ENCODE assay signal across 8 cellular contexts in the genomic region with DNA sequence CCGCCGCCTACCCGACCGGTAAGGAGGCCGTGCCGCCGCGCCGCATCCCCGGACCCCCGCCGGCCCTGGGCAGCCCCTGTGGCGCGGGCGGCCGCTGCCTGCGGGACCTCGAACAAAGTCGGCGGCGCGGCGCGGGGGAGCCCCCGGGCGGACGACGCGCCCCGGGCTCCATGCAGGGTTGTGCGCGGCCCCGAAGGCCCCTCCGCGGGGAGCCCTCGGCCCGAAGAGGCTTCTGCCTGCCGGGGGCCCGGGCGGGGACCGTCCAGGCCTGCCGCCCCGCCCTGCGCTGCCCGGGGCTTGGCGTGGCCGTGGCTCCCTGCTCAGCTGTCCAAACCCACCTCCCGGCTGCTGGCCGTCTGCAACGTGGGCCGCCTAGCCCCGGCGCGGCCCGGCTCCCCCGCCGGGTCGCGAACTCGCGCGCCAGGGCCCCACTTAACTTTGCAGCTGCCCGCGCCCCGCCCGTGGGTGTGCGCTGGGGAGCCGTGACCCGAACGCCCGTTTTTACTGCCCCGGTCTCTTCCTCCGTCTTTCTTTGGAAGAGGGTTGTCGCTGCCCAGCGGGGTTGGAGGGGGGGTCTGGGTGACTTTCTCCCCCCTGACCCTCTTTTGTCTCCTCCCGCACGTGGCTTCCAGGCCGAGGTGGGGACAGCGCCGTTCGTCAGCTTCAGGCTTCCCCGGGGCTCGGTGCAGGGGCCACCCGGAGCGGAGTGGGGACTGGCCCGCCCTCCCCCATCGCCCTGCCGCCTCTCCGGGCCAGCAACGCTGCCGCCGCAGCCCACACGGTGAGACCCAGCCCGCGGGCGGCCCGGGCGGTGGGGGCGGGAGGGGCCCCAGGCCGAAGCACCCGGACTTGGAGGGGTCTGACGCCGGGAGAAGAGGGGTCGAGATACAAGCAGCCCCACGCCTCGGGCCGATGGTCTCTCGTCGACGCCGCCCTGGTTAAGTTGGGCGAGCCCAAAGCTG. TPM values are rescaled to one million over a fixed set of nuclear protein-coding genes. Genes with fewer than 3 reads are reported as not detected.
DNase-seq lines count a peak whose midpoint lies in the region; TF ChIP-seq lines count a peak whose summit lies in the region.

No MANE protein-coding gene starts in this region.

- H3K36me3 ChIP-seq in GM23248 (ENCODE audit: low read depth) (no peaks in the 10 kb centered on the region), Loucy (ENCODE audit: insufficient read depth, low read length) (no peaks in the 10 kb centered on the region), osteoblast (ENCODE audit: insufficient read depth, low read length) (peaks cover 4% of the 10 kb centered on the region)

- in situ Hi-C loops in GM23248 (cut with MboI), result loop anchor here (10.0 kb wide), 1 partner anchor 285 kb away; no protein-coding TSS in a partner anchor

- H3K9me2 ChIP-seq in GM23248 (ENCODE audit: insufficient read depth) (no peaks in the 10 kb centered on the region), Loucy (replicated peaks; ENCODE audit: low read depth, low read length) (no peaks in the 10 kb centered on the region)

- WGBS in GM23248 (ENCODE audit: low coverage in 1 of 2, low lambda C conversion rate in 2 of 2, missing lambda C conversion rate in 2 of 2), 2 experiments, result 0 to 1% methylated on average over 36 to 62 of the region's 112 CpGs

- H3K4me3 ChIP-seq in GM12864 (ENCODE audit: low read depth, low read length) (peak overlapping the region; percentile 97), GM23248 (peak overlapping the region; percentile 88), Loucy (ENCODE audit: low read length, poor library complexity, severe bottlenecking) (peak overlapping the region; percentile 82), fibroblast of villous mesenchyme (ENCODE audit: low read depth, low read length) (peak overlapping the region; percentile 85), osteoblast (ENCODE audit: insufficient read depth, low read length) (peak overlapping the region; percentile 88)

- H3K4me2 ChIP-seq in GM23248 (ENCODE audit: unreplicated experiment) (peak overlapping the region; percentile 97), Loucy (ENCODE audit: low read depth, low read length, poor library complexity, severe bottlenecking) (peak overlapping the region; percentile 97), osteoblast (ENCODE audit: insufficient read depth, low read length) (peak overlapping the region; percentile 94)

- peaks cover 58% of the 10 kb centered on the region for H3K79me2 ChIP-seq in GM23248 (ENCODE audit: insufficient read depth)
- peaks cover 56% of the 10 kb centered on the region for H3K79me2 ChIP-seq in Loucy (ENCODE audit: insufficient read depth, low read length)
- H3K79me2 ChIP-seq in osteoblast (ENCODE audit: insufficient read depth, low read length), result peaks cover 58% of the 10 kb centered on the region

- peaks cover 3% of the 10 kb centered on the region for H3K27me3 Mint-ChIP-seq in activated T-helper 1 cell treated with anti-CD3 and anti-CD28 coated beads, Interleukin-12 subunit alpha, Interleukin-12 subunit beta, Interleukin-2, Interleukin-4 antibody, amounts not matched to agents 30 ng/mL and 10 ng/mL and 1 ng/mL, durations not matched to agents 14 hours and 24 hours and 36 hours (ENCODE audit: insufficient read depth)

- peak overlapping the region; percentile 83 for H2AFZ ChIP-seq in GM23248
- peak overlapping the region; percentile 73 for H2AFZ ChIP-seq in Loucy (ENCODE audit: low read length)
- peak overlapping the region; percentile 71 for H2AFZ ChIP-seq in osteoblast (ENCODE audit: low read length)

- H3K36me3 Mint-ChIP-seq in activated T-helper 1 cell treated with anti-CD3 and anti-CD28 coated beads, Interleukin-12 subunit alpha, Interleukin-12 subunit beta, Interleukin-2, Interleukin-4 antibody, amounts not matched to agents 30 ng/mL and 10 ng/mL and 1 ng/mL, durations not matched to agents 14 hours and 24 hours and 36 hours (ENCODE audit: low read depth), result peaks cover 23% of the 10 kb centered on the region

- no peak for DNase-seq in GM12864 (ENCODE audit: low read depth)
- peak; percentile 64 for DNase-seq in GM23248
- peak; percentile 22 for DNase-seq in activated T-helper 1 cell treated with anti-CD3 and anti-CD28 coated beads, Interleukin-12 subunit alpha, Interleukin-12 subunit beta, Interleukin-2, Interleukin-4 antibody, amounts not matched to agents 30 ng/mL and 10 ng/mL and 1 ng/mL, durations not matched to agents 14 hours and 24 hours and 36 hours (ENCODE audit: low spot score)
- peak; percentile 11 for DNase-seq in fibroblast of villous mesenchyme (ENCODE audit: low read depth)
- peak; percentile 90 for DNase-seq in osteoblast (ENCODE audit: insufficient read length, low spot score, missing footprints)
- no peak for DNase-seq in middle frontal gyrus (ENCODE audit: extremely low spot score, low spot score)
- no peak for DNase-seq in NCI-H1694 treated with DMSO at 0.1 percent for 48 hours (lab: John Stamatoyannopoulos, UW)

- peak overlapping the region; percentile 94 for H3K4me3 Mint-ChIP-seq in activated T-helper 1 cell treated with anti-CD3 and anti-CD28 coated beads, Interleukin-12 subunit alpha, Interleukin-12 subunit beta, Interleukin-2, Interleukin-4 antibody, amounts not matched to agents 30 ng/mL and 10 ng/mL and 1 ng/mL, durations not matched to agents 14 hours and 24 hours and 36 hours

- TF ChIP-seq CTCF in GM12864 (IDR thresholded peaks at IDR 0.05; ENCODE audit: low read depth, low read length, missing control alignments), result no peak
- TF ChIP-seq CTCF in Loucy (conservative IDR thresholded peaks at IDR 0.05; ENCODE audit: low read length), result no peak
- TF ChIP-seq CTCF in fibroblast of villous mesenchyme (IDR thresholded peaks at IDR 0.05; ENCODE audit: insufficient read depth, low read depth, low read length), result no peak
- TF ChIP-seq CTCF in osteoblast (IDR thresholded peaks at IDR 0.05; ENCODE audit: extremely low read depth, low read depth, low read length), result no peak

- intact Hi-C loops in activated T-helper 1 cell treated with anti-CD3 and anti-CD28 coated beads, Interleukin-12 subunit alpha, Interleukin-12 subunit beta, Interleukin-2, Interleukin-4 antibody, amounts not matched to agents 30 ng/mL and 10 ng/mL and 1 ng/mL, durations not matched to agents 14 hours and 24 hours and 36 hours (cut with micrococcal nuclease), result loop anchor here (2.0 to 5.0 kb wide), 7 partner anchors 57 to 508 kb away; a partner anchor contains a TSS

- H3F3A ChIP-seq in GM23248 (ENCODE audit: insufficient read depth) (peaks cover 34% of the 10 kb centered on the region), Loucy (ENCODE audit: low read depth) (0 out of 2 replicates have a peak, but pooled peaks cover 3% of the 10 kb centered on the region)

- H3K27ac Mint-ChIP-seq in activated T-helper 1 cell treated with anti-CD3 and anti-CD28 coated beads, Interleukin-12 subunit alpha, Interleukin-12 subunit beta, Interleukin-2, Interleukin-4 antibody, amounts not matched to agents 30 ng/mL and 10 ng/mL and 1 ng/mL, durations not matched to agents 14 hours and 24 hours and 36 hours, result peak overlapping the region; percentile 95

- H4K20me1 ChIP-seq in GM23248 (ENCODE audit: insufficient read depth) (peaks cover 15% of the 10 kb centered on the region; the same call in 1 of the 2 replicates), Loucy (ENCODE audit: insufficient read depth, low read length, poor library complexity, severe bottlenecking) (peaks cover 41% of the 10 kb centered on the region), osteoblast (ENCODE audit: insufficient read depth, low read length) (peaks cover 24% of the 10 kb centered on the region)

- H3K4me1 Mint-ChIP-seq in activated T-helper 1 cell treated with anti-CD3 and anti-CD28 coated beads, Interleukin-12 subunit alpha, Interleukin-12 subunit beta, Interleukin-2, Interleukin-4 antibody, amounts not matched to agents 30 ng/mL and 10 ng/mL and 1 ng/mL, durations not matched to agents 14 hours and 24 hours and 36 hours (ENCODE audit: low read depth), result peaks cover 49% of the 10 kb centered on the region

- H3K27me3 ChIP-seq in GM23248 (replicated peaks; ENCODE audit: insufficient read depth) (no peaks in the 10 kb centered on the region), Loucy (ENCODE audit: insufficient read depth, low read length, poor library complexity, severe bottlenecking) (no peaks in the 10 kb centered on the region), osteoblast (ENCODE audit: insufficient read depth, low read length) (no peaks in the 10 kb centered on the region)

- H3K27ac ChIP-seq in GM23248, result peak overlapping the region; percentile 81
- H3K27ac ChIP-seq in osteoblast (ENCODE audit: low read depth, low read length), result peak overlapping the region; percentile 72

- H3K9me3 Mint-ChIP-seq in activated T-helper 1 cell treated with anti-CD3 and anti-CD28 coated beads, Interleukin-12 subunit alpha, Interleukin-12 subunit beta, Interleukin-2, Interleukin-4 antibody, amounts not matched to agents 30 ng/mL and 10 ng/mL and 1 ng/mL, durations not matched to agents 14 hours and 24 hours and 36 hours, result no peaks in the 10 kb centered on the region

- H3K4me1 ChIP-seq in GM23248 (ENCODE audit: insufficient read depth) (peaks cover 38% of the 10 kb centered on the region), Loucy (ENCODE audit: insufficient read depth, low read length, poor library complexity, severe bottlenecking) (peaks cover 45% of the 10 kb centered on the region), osteoblast (ENCODE audit: insufficient read depth, low read length) (peaks cover 15% of the 10 kb centered on the region)

- H3K9me3 ChIP-seq in GM23248 (ENCODE audit: low read depth), result no peaks in the 10 kb centered on the region
- no peaks in the 10 kb centered on the region for H3K9me3 ChIP-seq in Loucy (ENCODE audit: insufficient read depth, low read depth, low read length)
- no peaks in the 10 kb centered on the region for H3K9me3 ChIP-seq in osteoblast (ENCODE audit: low read depth, low read length)

- H3K9ac ChIP-seq in GM23248 (peak overlapping the region; percentile 96), Loucy (ENCODE audit: low read depth, low read length, poor library complexity, severe bottlenecking) (peak overlapping the region; percentile 90)

RNA-seq across cellular contexts. Expression of a gene that starts 0.9 kb away (rescaled TPM):
- 20.3 and 25.4 TPM in 2 replicates for total RNA-seq in GM23248 (2014; rRNA removed; shearing (Covaris generic))
- polyA plus RNA-seq in GM23248 (2016; fragmentation: Nextera tagmentation; extraction: Ambion mirVana), result 7.4 and 8.2 TPM in 2 replicates
- 43.0 and 46.7 TPM in 2 replicates for total RNA-seq in activated T-helper 1 cell treated with anti-CD3 and anti-CD28 coated beads, Interleukin-12 subunit alpha, Interleukin-12 subunit beta, Interleukin-2, Interleukin-4 antibody, amounts not matched to agents 30 ng/mL and 10 ng/mL and 1 ng/mL, durations not matched to agents 14 hours and 24 hours and 36 hours
- 20.7 and 25.1 TPM in 2 replicates for total RNA-seq in fibroblast of villous mesenchyme
- total RNA-seq in osteoblast, result 43.4 and 44.5 TPM in 2 replicates

Comparison
In these comparisons a context has a peak if more than half of its experiments do, and no peak if none do; other contexts are left out.
1. DNase-seq: peak in GM23248 (single experiment), activated T-helper 1 cell treated with anti-CD3 and anti-CD28 coated beads, Interleukin-12 subunit alpha, Interleukin-12 subunit beta, Interleukin-2, Interleukin-4 antibody, amounts not matched to agents 30 ng/mL and 10 ng/mL and 1 ng/mL, durations not matched to agents 14 hours and 24 hours and 36 hours (single experiment), fibroblast of villous mesenchyme (single experiment) and osteoblast (single experiment); none in GM12864 (single experiment), middle frontal gyrus (single experiment) and NCI-H1694 treated with DMSO at 0.1 percent for 48 hours (single experiment).
2. Peak in every context shown above with its lines, with median percentiles within 50 percentile points of each other: H3K4me3 ChIP-seq, H2AFZ ChIP-seq and H3K4me2 ChIP-seq.